10 cellular contexts compared by ENCODE assay signal in genomic region chr4:72319596-72319995, GRCh38.
DNase-seq lines count a peak whose midpoint lies in the region; TF ChIP-seq lines count a peak whose summit lies in the region.
"Had no signal": no experiment of that assay in that cellular context is flagged by ENCODE, and none has a peak within 500 bp of the region (broad histone marks: within the 10 kb centered on the region; RNA-seq: fewer than 3 reads in every experiment).

No MANE protein-coding gene starts in this region.

- H3K4me3 Mint-ChIP-seq in progenitor cell of endocrine pancreas (ENCODE audit: low read depth) = no peak overlapping the region

- H3K4me3 ChIP-seq in cardiac fibroblast (replicated peaks in 1 of 2; ENCODE audit: low read depth in 2 of 2, low read length in 2 of 2) = no peak overlapping the region
- H3K4me3 ChIP-seq: vagina had no signal

- no peaks in the 10 kb centered on the region for H3K4me1 Mint-ChIP-seq in progenitor cell of endocrine pancreas (ENCODE audit: low read depth)

- no peaks in the 10 kb centered on the region for H3K9me3 Mint-ChIP-seq in progenitor cell of endocrine pancreas (ENCODE audit: low read depth)

- no peaks in the 10 kb centered on the region for H3K36me3 Mint-ChIP-seq in progenitor cell of endocrine pancreas (ENCODE audit: insufficient read depth)

- DNase-seq in Caki2 (ENCODE audit: low read depth) (peak; percentile 64), Kasumi-1 (lab: John Stamatoyannopoulos, UW) (peak; percentile 99), cardiac fibroblast (ENCODE audit: low read depth in 2 of 2) (peak; percentile 49 to 81), myocyte (ENCODE audit: low read depth) (peak; percentile 23), DMS 273 (lab: John Stamatoyannopoulos, UW; ENCODE audit: unreplicated experiment) (no peak), GM10266 (ENCODE audit: extremely low spot score) (no peak), progenitor cell of endocrine pancreas (ENCODE audit: low spot score, unreplicated experiment) (no peak)
- DNase-seq in activated naive CD4-positive, alpha-beta T cell treated with anti-CD3 and anti-CD28 coated beads, Interleukin-2, amount 50 U/mL, for 16 hours = no peak
- DNase-seq: NCI-H2107 had no signal

- in situ Hi-C loops in Caki2 (cut with HindIII; ENCODE audit: low pct_unique_long_range_greater_than_20kb, low sequenced_read_pairs) = no loop called here

- TF ChIP-seq CTCF in cardiac fibroblast (IDR thresholded peaks at IDR 0.05; ENCODE audit: low read depth, low read length) (no peak), GM10266 (IDR thresholded peaks at IDR 0.05; ENCODE audit: control insufficient read depth, insufficient read depth, low read depth, missing control alignments) (no peak), progenitor cell of endocrine pancreas (IDR thresholded peaks at IDR 0.05; ENCODE audit: unreplicated experiment) (no peak)

- H3K27me3 Mint-ChIP-seq in progenitor cell of endocrine pancreas = no peaks in the 10 kb centered on the region

- H3K27ac Mint-ChIP-seq in progenitor cell of endocrine pancreas = no peak overlapping the region

Comparison
In these comparisons a context has a peak if more than half of its experiments do, and no peak if none do; other contexts are left out.
1. DNase-seq: peak in Caki2 (single experiment), Kasumi-1 (2 of 2), cardiac fibroblast (2 of 2) and myocyte (single experiment); none in DMS 273 (single experiment), GM10266 (single experiment), progenitor cell of endocrine pancreas (single experiment) and activated naive CD4-positive, alpha-beta T cell treated with anti-CD3 and anti-CD28 coated beads, Interleukin-2, amount 50 U/mL, for 16 hours (single experiment).